In the genomic region with DNA sequence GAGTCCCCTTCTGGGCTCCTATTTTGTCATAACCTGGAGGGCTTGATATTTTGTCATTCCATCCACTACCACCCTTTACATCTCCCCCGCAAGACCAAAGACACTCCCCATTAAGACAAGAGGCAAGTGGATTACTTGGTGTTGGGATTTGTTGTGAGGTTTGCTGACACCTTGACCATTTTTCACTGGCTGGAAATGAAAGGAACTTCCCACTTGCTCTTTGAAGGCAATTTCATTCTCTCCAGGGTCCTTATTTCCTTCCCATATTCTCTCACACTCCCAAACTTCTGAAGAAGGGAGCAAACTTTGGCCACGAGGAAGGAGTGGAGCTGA, we compare ENCODE assay signal across 11 cellular contexts.
"Had no signal": no experiment of that assay in that cellular context is flagged by ENCODE, and none has a peak within 500 bp of the region (broad histone marks: within the 10 kb centered on the region; RNA-seq: fewer than 3 reads in every experiment).

No MANE protein-coding gene starts in this region.

- H3K4me3 ChIP-seq: gastroesophageal sphincter, lung, tibial artery had no signal

- H3K27ac ChIP-seq: gastroesophageal sphincter, tibial artery had no signal

- ATAC-seq: gastroesophageal sphincter, left colon had no signal

- H3K4me3 Mint-ChIP-seq: endodermal cell; stimulated activated naive B cell treated with anti-CD40 and anti-IgM and Interleukin-4, amounts not matched to agents 10 μg/mL and 1 μg/mL and 100 μg/mL, for 72 hours had no signal

- H3K27me3 Mint-ChIP-seq: stimulated activated naive B cell treated with anti-CD40 and anti-IgM and Interleukin-4, amounts not matched to agents 10 μg/mL and 1 μg/mL and 100 μg/mL, for 72 hours had no signal

- H3K9me3 ChIP-seq: gastroesophageal sphincter, tibial artery had no signal

- DNase-seq: activated CD4-positive, alpha-beta T cell treated with anti-CD3 and anti-CD28 coated beads, Interleukin-2, amount 50 U/mL, for 48 hours; activated naive CD4-positive, alpha-beta T cell treated with Interleukin-2 at 50 U/mL for 16 hours; erythroblast; left colon; midbrain; stimulated activated naive B cell treated with anti-CD40 and anti-IgM and Interleukin-4, amounts not matched to agents 10 μg/mL and 1 μg/mL and 100 μg/mL, for 72 hours; T-helper 9 cell; tibial artery had no signal

- H3K27ac Mint-ChIP-seq: endodermal cell had no signal
